In genomic region chr1:65918564-65918963, GRCh38 we compare ENCODE assay signal across 16 cellular contexts.
"Had no signal": no experiment of that assay in that cellular context is flagged by ENCODE, and none has a peak within 500 bp of the region (broad histone marks: within the 10 kb centered on the region; RNA-seq: fewer than 3 reads in every experiment).

No MANE protein-coding gene starts in this region.

- DNase-seq: effector memory CD4-positive, alpha-beta T cell; gastrocnemius medialis; islet precursor cell; mammary epithelial cell; mucosa of descending colon; naive thymus-derived CD8-positive, alpha-beta T cell; ovary; sigmoid colon; stimulated activated CD4-positive, alpha-beta T cell treated with anti-CD3 and anti-CD28 coated beads, Interleukin-12 subunit alpha, Interleukin-12 subunit beta, amount 100 ng/mL, for 4 hours; stimulated activated CD4-positive, alpha-beta T cell treated with anti-CD3 and anti-CD28 coated beads, Interleukin-2, amount 100 ng/mL, for 48 hours; stimulated activated naive CD4-positive, alpha-beta T cell treated with Interleukin-2 at 50 U/mL for 16 hours; trophoblast cell had no signal

- H3K4me1 ChIP-seq: esophagus muscularis mucosa, gastrocnemius medialis, right atrium auricular region, sigmoid colon had no signal

- H3K36me3 ChIP-seq: esophagus muscularis mucosa, gastrocnemius medialis, ovary, right atrium auricular region, sigmoid colon had no signal

- H3K4me1 Mint-ChIP-seq: naive thymus-derived CD8-positive, alpha-beta T cell had no signal

- H3K4me3 ChIP-seq: esophagus muscularis mucosa, gastrocnemius medialis, mucosa of descending colon, ovary, right atrium auricular region, sigmoid colon, skin epidermis had no signal

- H3K9me3 ChIP-seq: esophagus muscularis mucosa, gastrocnemius medialis, mucosa of descending colon, ovary, right atrium auricular region, sigmoid colon had no signal

- ATAC-seq: gastrocnemius medialis; left lobe of liver; mucosa of descending colon; naive thymus-derived CD8-positive, alpha-beta T cell had no signal

- H3K27ac Mint-ChIP-seq: naive thymus-derived CD8-positive, alpha-beta T cell had no signal

- H3K9me3 Mint-ChIP-seq: naive thymus-derived CD8-positive, alpha-beta T cell had no signal

- H3K27me3 ChIP-seq: esophagus muscularis mucosa, gastrocnemius medialis, ovary, right atrium auricular region, sigmoid colon had no signal

- H3K4me3 Mint-ChIP-seq: naive thymus-derived CD8-positive, alpha-beta T cell had no signal

- H3K27ac ChIP-seq: esophagus muscularis mucosa, gastrocnemius medialis, ovary, right atrium auricular region, sigmoid colon, skin epidermis had no signal

- H3K36me3 Mint-ChIP-seq: naive thymus-derived CD8-positive, alpha-beta T cell had no signal
